11 cellular contexts compared by ENCODE assay signal in genomic region chrY:14525315-14525714, GRCh38. TPM values are rescaled to one million over a fixed set of nuclear protein-coding genes. Genes with fewer than 3 reads are reported as not detected.
DNase-seq lines count a peak whose midpoint lies in the region; ATAC-seq and TF ChIP-seq lines count a peak whose summit lies in the region.
"Had no signal": no experiment of that assay in that cellular context is flagged by ENCODE, and none has a peak within 500 bp of the region (broad histone marks: within the 10 kb centered on the region; RNA-seq: fewer than 3 reads in every experiment).

No MANE protein-coding gene starts in this region.

- no peak overlapping the region for H3K27ac Mint-ChIP-seq in stimulated activated naive CD8-positive, alpha-beta T cell treated with anti-CD3 and anti-CD28 coated beads, Interleukin-15, Interleukin-2, amounts not matched to agents 100 ng/mL and 50 ng/mL, for 24 hours
- H3K27ac Mint-ChIP-seq in stimulated activated naive CD8-positive, alpha-beta T cell treated with anti-CD3 and anti-CD28 coated beads, Interleukin-15, amount 100 ng/mL, for 72 hours = peak overlapping the region in 1 of 2 donors; percentile 78
- peak overlapping the region; percentile 83 for H3K27ac Mint-ChIP-seq in glutamatergic neuron (ENCODE audit: unreplicated experiment)

- no peaks in the 10 kb centered on the region for H3K36me3 Mint-ChIP-seq in stimulated activated naive CD8-positive, alpha-beta T cell treated with anti-CD3 and anti-CD28 coated beads, Interleukin-15, Interleukin-2, amounts not matched to agents 100 ng/mL and 50 ng/mL, for 24 hours (ENCODE audit: low read depth)
- no peaks in the 10 kb centered on the region for H3K36me3 Mint-ChIP-seq in glutamatergic neuron (ENCODE audit: unreplicated experiment)

- DNase-seq in stimulated activated naive CD8-positive, alpha-beta T cell treated with anti-CD3 and anti-CD28 coated beads, Interleukin-15, amount 100 ng/mL, for 72 hours = no peak
- peak; percentile 24 for DNase-seq in glutamatergic neuron
- DNase-seq in ureter (ENCODE audit: low spot score) = no peak
- DNase-seq in NCI-H1694 (lab: John Stamatoyannopoulos, UW) = no peak
- DNase-seq: amniotic stem cell, DND-41, NCI-H1930 had no signal

- no peaks in the 10 kb centered on the region for H3K9me3 Mint-ChIP-seq in stimulated activated naive CD8-positive, alpha-beta T cell treated with anti-CD3 and anti-CD28 coated beads, Interleukin-15, Interleukin-2, amounts not matched to agents 100 ng/mL and 50 ng/mL, for 24 hours
- H3K9me3 Mint-ChIP-seq in stimulated activated naive CD8-positive, alpha-beta T cell treated with anti-CD3 and anti-CD28 coated beads, Interleukin-15, amount 100 ng/mL, for 72 hours = no peaks in the 10 kb centered on the region
- H3K9me3 Mint-ChIP-seq in glutamatergic neuron (ENCODE audit: unreplicated experiment) = no peaks in the 10 kb centered on the region

- H3K27ac ChIP-seq in VCaP = peak overlapping the region; percentile 74

- no peak for ATAC-seq in stimulated activated naive CD8-positive, alpha-beta T cell treated with anti-CD3 and anti-CD28 coated beads, Interleukin-15, amount 100 ng/mL, for 72 hours
- no peak for ATAC-seq in HG03460 (IDR thresholded peaks at IDR 0.05; ENCODE audit: unreplicated experiment)
- ATAC-seq in SK-N-SH treated with all-trans-retinoic acid at 6 μM for 48 hours = no peak

- H3K27me3 Mint-ChIP-seq in stimulated activated naive CD8-positive, alpha-beta T cell treated with anti-CD3 and anti-CD28 coated beads, Interleukin-15, Interleukin-2, amounts not matched to agents 100 ng/mL and 50 ng/mL, for 24 hours = peaks cover 27% of the 10 kb centered on the region
- peaks cover 44% of the 10 kb centered on the region for H3K27me3 Mint-ChIP-seq in stimulated activated naive CD8-positive, alpha-beta T cell treated with anti-CD3 and anti-CD28 coated beads, Interleukin-15, amount 100 ng/mL, for 72 hours
- H3K27me3 Mint-ChIP-seq in glutamatergic neuron (ENCODE audit: unreplicated experiment) = peaks cover 4% of the 10 kb centered on the region

- H3K4me3 Mint-ChIP-seq in stimulated activated naive CD8-positive, alpha-beta T cell treated with anti-CD3 and anti-CD28 coated beads, Interleukin-15, Interleukin-2, amounts not matched to agents 100 ng/mL and 50 ng/mL, for 24 hours = peak overlapping the region; percentile 72
- peak overlapping the region in 1 of 2 donors; percentile 66 for H3K4me3 Mint-ChIP-seq in stimulated activated naive CD8-positive, alpha-beta T cell treated with anti-CD3 and anti-CD28 coated beads, Interleukin-15, amount 100 ng/mL, for 72 hours
- H3K4me3 Mint-ChIP-seq in glutamatergic neuron (ENCODE audit: unreplicated experiment) = peak overlapping the region; percentile 94

- TF ChIP-seq CTCF in VCaP (conservative IDR thresholded peaks at IDR 0.05) (peak; percentile 50), glutamatergic neuron (IDR thresholded peaks at IDR 0.05; ENCODE audit: partially characterized antibody, unreplicated experiment) (no peak)

- H3K4me1 Mint-ChIP-seq in stimulated activated naive CD8-positive, alpha-beta T cell treated with anti-CD3 and anti-CD28 coated beads, Interleukin-15, Interleukin-2, amounts not matched to agents 100 ng/mL and 50 ng/mL, for 24 hours (ENCODE audit: low read depth) = no peaks in the 10 kb centered on the region
- H3K4me1 Mint-ChIP-seq in stimulated activated naive CD8-positive, alpha-beta T cell treated with anti-CD3 and anti-CD28 coated beads, Interleukin-15, amount 100 ng/mL, for 72 hours = peaks cover 17% of the 10 kb centered on the region
- H3K4me1 Mint-ChIP-seq in glutamatergic neuron (ENCODE audit: low read depth, unreplicated experiment) = peaks cover 3% of the 10 kb centered on the region

TF ChIP-seq in SK-N-SH treated with all-trans-retinoic acid at 6 μM for 48 hours, 23 proteins besides CTCF, POLR2A, EP300 and RAD21:
- TF ChIP-seq ZNF8 (CRISPR knock-in tag; IDR thresholded peaks at IDR 0.05) (no peak), ZFP30 (CRISPR knock-in tag; IDR thresholded peaks at IDR 0.05) (no peak), ESRRG (CRISPR knock-in tag; IDR thresholded peaks at IDR 0.05) (no peak), TOX (CRISPR knock-in tag; IDR thresholded peaks at IDR 0.05; ENCODE audit: borderline replicate concordance) (no peak), PPARA (CRISPR knock-in tag; IDR thresholded peaks at IDR 0.05; ENCODE audit: borderline replicate concordance) (no peak), ZC3H10 (CRISPR knock-in tag; IDR thresholded peaks at IDR 0.05) (no peak), TSHZ2 (CRISPR knock-in tag; IDR thresholded peaks at IDR 0.05) (no peak), OSR1 (CRISPR knock-in tag; IDR thresholded peaks at IDR 0.05) (no peak), BACH2 (CRISPR knock-in tag; IDR thresholded peaks at IDR 0.05; ENCODE audit: borderline replicate concordance) (no peak), ZNF565 (CRISPR knock-in tag; conservative IDR thresholded peaks at IDR 0.05; ENCODE audit: low read depth) (no peak), SNAI2 (CRISPR knock-in tag; IDR thresholded peaks at IDR 0.05) (no peak), ARNTL (CRISPR knock-in tag; IDR thresholded peaks at IDR 0.05; ENCODE audit: borderline replicate concordance, low read depth) (no peak), TCF4 (CRISPR knock-in tag; IDR thresholded peaks at IDR 0.05; ENCODE audit: borderline replicate concordance) (no peak), ZNF70 (CRISPR knock-in tag; IDR thresholded peaks at IDR 0.05) (no peak)

RNA-seq across cellular contexts. Expression of gene NLGN4Y, which starts 1.0 kb away (rescaled TPM):
- total RNA-seq in glutamatergic neuron (ENCODE audit: unreplicated experiment) = 16.5 TPM
- not detected for total RNA-seq in ureter
